23 cellular contexts compared by ENCODE assay signal in genomic region chr5:119541716-119542115, GRCh38.
"Had no signal": no experiment of that assay in that cellular context is flagged by ENCODE, and none has a peak within 500 bp of the region (broad histone marks: within the 10 kb centered on the region; RNA-seq: fewer than 3 reads in every experiment).

No MANE protein-coding gene starts in this region.

- H3K27me3 ChIP-seq: MG63, SJSA1 had no signal

- DNase-seq: IMR-90, Karpas-422, KG1, MG63, NCI-H1092, NCI-H1105 treated with DMSO at 0.1 percent for 48 hours, NCI-H1417 treated with DMSO at 0.1 percent for 48 hours, NCI-H146, NCI-H1694 treated with DMSO at 0.1 percent for 48 hours, NCI-H1930, NCI-H2081, NCI-H2107, NCI-H226, NCI-H446, NCI-H510A, NCI-H524 treated with DMSO at 0.1 percent for 48 hours, NCI-H69, NCI-H774, Right ventricle myocardium superior, RPMI8226, SIG-M5 had no signal

- H3K4me1 ChIP-seq: SJSA1 had no signal

- H3K4me3 ChIP-seq: MG63, SJSA1, SK-N-MC had no signal

- H3K27ac ChIP-seq: SJSA1, SK-N-MC had no signal

- H3K9me3 ChIP-seq: MG63, SJSA1 had no signal
